In the genomic region with DNA sequence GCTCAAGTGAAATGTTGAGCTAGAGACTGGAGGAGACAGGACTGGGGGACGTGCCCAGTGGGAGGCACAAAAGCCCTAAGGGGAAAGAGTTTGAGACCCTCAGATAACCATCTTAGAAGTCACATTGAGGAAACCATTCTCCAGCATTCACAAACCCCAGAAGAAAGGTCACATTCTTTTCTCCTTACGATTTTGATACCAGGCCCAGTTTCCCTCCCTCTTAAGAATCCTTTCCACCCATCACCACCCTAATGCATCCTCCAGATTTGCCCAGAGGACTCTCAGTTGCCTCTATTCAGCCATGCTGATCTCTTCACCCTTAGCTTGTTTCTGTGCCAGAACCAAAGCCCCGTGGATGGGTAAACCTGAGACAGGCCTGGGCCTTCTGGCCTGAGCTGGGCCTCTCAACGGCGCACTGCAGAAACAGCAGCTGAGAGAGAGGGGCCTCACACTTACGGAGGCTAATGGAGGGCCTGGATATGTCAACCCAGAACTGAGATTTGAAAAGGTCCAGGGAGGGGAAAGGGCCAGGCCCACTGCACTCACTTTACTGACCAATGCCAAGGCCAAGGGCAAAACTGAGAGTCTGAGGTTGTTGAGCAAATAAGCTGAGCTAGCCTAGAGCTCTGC, we compare ENCODE assay signal across 20 cellular contexts. TPM values are rescaled to one million over a fixed set of nuclear protein-coding genes. Genes with fewer than 3 reads are reported as not detected.
DNase-seq lines count a peak whose midpoint lies in the region; ATAC-seq and TF ChIP-seq lines count a peak whose summit lies in the region.
"Had no signal": no experiment of that assay in that cellular context is flagged by ENCODE, and none has a peak within 500 bp of the region (broad histone marks: within the 10 kb centered on the region; RNA-seq: fewer than 3 reads in every experiment).

No MANE protein-coding gene starts in this region.

- H3K4me1 Mint-ChIP-seq in chondrocyte (ENCODE audit: low read depth): peaks cover 4% of the 10 kb centered on the region

- H3K27me3 Mint-ChIP-seq in chondrocyte (ENCODE audit: low read depth): peaks cover 22% of the 10 kb centered on the region

- H3K9me3 Mint-ChIP-seq in chondrocyte (ENCODE audit: low read depth): no peaks in the 10 kb centered on the region
- H3K9me3 Mint-ChIP-seq: nephron progenitor cell, WTC11 had no signal

- TF ChIP-seq POLR2A in vagina (IDR thresholded peaks at IDR 0.05): no peak

- H3K4me3 ChIP-seq in vagina: no peak overlapping the region

- H3K4me3 Mint-ChIP-seq in chondrocyte (ENCODE audit: unreplicated experiment): no peak overlapping the region
- H3K4me3 Mint-ChIP-seq: nephron progenitor cell, WTC11 had no signal

- peak overlapping the region; percentile 84 for H3K27ac ChIP-seq in vagina

- DNase-seq in cardiac septum (ENCODE audit: low spot score) (peak; percentile 70), Right ventricle myocardium superior (no peak), chondrocyte (ENCODE audit: low spot score) (peak; percentile 37), mesenteric fat pad (ENCODE audit: low spot score) (peak; percentile 65), vagina (ENCODE audit: extremely low spot score in 2 of 2) (no peak), DMS79 (lab: John Stamatoyannopoulos, UW) (no peak)
- DNase-seq: activated naive CD4-positive, alpha-beta T cell; glutamatergic neuron; mammary epithelial cell; NCI-H2081 treated with DMSO at 0.1 percent for 48 hours; NCI-H510A treated with DMSO at 0.1 percent for 48 hours; nephron progenitor cell; SHP77 treated with DMSO at 0.1 percent for 48 hours; stimulated activated naive CD4-positive, alpha-beta T cell; T-helper 2 cell had no signal

- H3K36me3 Mint-ChIP-seq in chondrocyte (ENCODE audit: low read depth): no peaks in the 10 kb centered on the region
- H3K36me3 Mint-ChIP-seq: WTC11 had no signal

- no peaks in the 10 kb centered on the region for H3K9me3 ChIP-seq in vagina

- no peaks in the 10 kb centered on the region for H3K36me3 ChIP-seq in vagina

- H3K27me3 ChIP-seq in vagina: no peaks in the 10 kb centered on the region

- TF ChIP-seq CTCF in chondrocyte (IDR thresholded peaks at IDR 0.05) (no peak), vagina (IDR thresholded peaks at IDR 0.05) (no peak)

- H3K27ac Mint-ChIP-seq in chondrocyte (ENCODE audit: unreplicated experiment): no peak overlapping the region
- H3K27ac Mint-ChIP-seq: nephron progenitor cell, WTC11 had no signal

- intact Hi-C loops in cardiac septum (cut with DNase I) (no loop called here), Right ventricle myocardium superior (cut with DNase I) (no loop called here), vagina (cut with DNase I) (no loop called here)

- ATAC-seq in Right ventricle myocardium superior (ENCODE audit: poor library complexity) (no peak), HG03460 (IDR thresholded peaks at IDR 0.05; ENCODE audit: unreplicated experiment) (no peak), HG03045 (IDR thresholded peaks at IDR 0.05; ENCODE audit: unreplicated experiment) (no peak)
- ATAC-seq: WTC11 had no signal

- peaks cover 52% of the 10 kb centered on the region for H3K4me1 ChIP-seq in vagina

RNA-seq across cellular contexts. Expression of gene OAF, which starts 32.3 kb away (rescaled TPM):
- total RNA-seq in cardiac septum (17.8 TPM), Right ventricle myocardium superior (30.0 TPM), chondrocyte (5.7 to 12.8 TPM (median 6.6 TPM) in 3 replicates), mesenteric fat pad (68.4 TPM), vagina (56.7 TPM)

RNA-seq across cellular contexts. Expression of gene TRIM29, which starts 40.6 kb away (rescaled TPM):
- total RNA-seq in cardiac septum: not detected
- not detected for total RNA-seq in Right ventricle myocardium superior
- not detected in 3 replicates for total RNA-seq in chondrocyte
- total RNA-seq in mesenteric fat pad: 1.3 TPM
- total RNA-seq in vagina: 729 TPM
- total RNA-seq: epithelial cell of proximal tubule, pulmonary artery endothelial cell had no signal

Comparison
In these comparisons a context has a peak if more than half of its experiments do, and no peak if none do; other contexts are left out.
1. DNase-seq: peak in cardiac septum (single experiment), chondrocyte (single experiment) and mesenteric fat pad (single experiment); none in Right ventricle myocardium superior (single experiment), vagina (0 of 2) and DMS79 (single experiment).
2. RNA of gene TRIM29, which starts 40.6 kb away (total RNA-seq): 729 TPM in vagina (single experiment); 1.3 TPM in mesenteric fat pad (single experiment), not detected in cardiac septum (single experiment), not detected in chondrocyte and not detected in Right ventricle myocardium superior (single experiment); every median in the first group is over 100 times any median in the second.